24 cellular contexts compared by ENCODE assay signal in the genomic region with DNA sequence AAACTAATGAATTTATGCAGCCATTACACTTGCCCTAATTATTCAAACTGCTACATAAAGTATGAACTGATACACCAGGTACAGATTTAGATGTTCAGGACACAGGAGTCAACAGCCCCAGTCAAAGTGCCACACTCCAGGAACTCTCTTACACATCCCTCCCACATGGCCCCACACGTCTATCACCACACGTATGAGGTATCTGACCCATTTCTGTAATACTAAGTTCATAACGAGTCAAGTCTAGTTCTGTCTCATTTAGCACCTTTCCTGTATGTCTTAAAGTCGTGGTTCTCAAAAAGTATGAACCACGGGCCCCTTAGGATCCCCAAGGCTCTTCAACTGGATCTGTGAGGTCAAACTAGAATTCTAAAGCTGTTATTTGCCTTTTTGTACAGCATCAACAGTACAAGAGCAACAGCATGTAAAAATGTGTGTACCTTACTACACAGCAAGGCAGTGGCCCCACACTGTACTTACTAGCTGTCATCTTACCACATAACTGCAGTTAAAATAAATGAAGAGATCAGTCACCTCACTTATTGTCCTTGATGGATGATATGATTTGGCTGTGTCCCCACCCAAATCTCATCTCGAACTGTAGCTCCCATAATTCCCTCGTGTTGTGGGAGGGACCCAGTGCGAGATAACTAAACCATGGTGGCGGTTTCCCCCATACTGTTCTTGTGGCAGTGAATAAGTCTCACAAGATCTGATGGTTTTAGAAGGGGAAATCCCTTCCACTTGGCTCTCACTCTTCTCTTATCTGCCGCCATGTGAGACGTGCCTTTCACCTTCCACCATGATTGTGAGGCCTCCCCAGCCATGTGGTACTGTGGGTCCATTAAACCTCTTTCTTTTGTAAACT. TPM values are rescaled to one million over a fixed set of nuclear protein-coding genes. Genes with fewer than 3 reads are reported as not detected.
A peak's percentile ranks its signal among the peaks of the same experiment; 100 is the strongest.
DNase-seq lines count a peak whose midpoint lies in the region; ATAC-seq and TF ChIP-seq lines count a peak whose summit lies in the region.
"Had no signal": no experiment of that assay in that cellular context is flagged by ENCODE, and none has a peak within 500 bp of the region (broad histone marks: within the 10 kb centered on the region; RNA-seq: fewer than 3 reads in every experiment).

No MANE protein-coding gene starts in this region.

- TF ChIP-seq CTCF in natural killer cell (IDR thresholded peaks at IDR 0.05) = no peak

- H3K4me1 Mint-ChIP-seq in activated T-cell treated with anti-CD3 and anti-CD28 coated beads, Interleukin-2, amount 50 U/mL, for 24 hours (ENCODE audit: low read depth) = peaks cover 30% of the 10 kb centered on the region
- peaks cover 5 to 10% of the 10 kb centered on the region in 2 donors for H3K4me1 Mint-ChIP-seq in natural killer cell treated with Interleukin-12 subunit alpha and Interleukin-12 subunit beta and Interleukin-15 and Interleukin-18, amount 100 ng/mL, for 72 hours (ENCODE audit: low read depth in 2 of 2)
- peaks cover 7 to 10% of the 10 kb centered on the region in 2 donors for H3K4me1 Mint-ChIP-seq in natural killer cell
- peaks cover 33% of the 10 kb centered on the region for H3K4me1 Mint-ChIP-seq in activated T-cell treated with anti-CD3 and anti-CD28 coated beads, Interleukin-2, amount 50 U/mL, for 72 hours (ENCODE audit: low read depth)

- no peak for DNase-seq in activated T-cell treated with anti-CD3 and anti-CD28 coated beads, Interleukin-2, amount 50 U/mL, for 24 hours
- DNase-seq in activated T-cell treated with anti-CD3 and anti-CD28 coated beads, Interleukin-2, amount 50 U/mL, for 1 hour = no peak
- no peak for DNase-seq in natural killer cell treated with Interleukin-12 subunit alpha and Interleukin-12 subunit beta and Interleukin-15 and Interleukin-18, amount 100 ng/mL, for 72 hours (ENCODE audit: low spot score)
- no peak for DNase-seq in natural killer cell
- DNase-seq in activated T-cell treated with anti-CD3 and anti-CD28 coated beads, Interleukin-2, amount 50 U/mL, for 72 hours = peak; percentile 50 to 54
- peak; percentile 34 for DNase-seq in stimulated activated CD8-positive, alpha-beta memory T cell treated with anti-CD3 and anti-CD28 coated beads, Interleukin-4, amount 100 ng/mL, for 48 hours
- DNase-seq in activated CD8-positive, alpha-beta memory T cell treated with anti-CD3 and anti-CD28 coated beads, Interleukin-2, amount 50 U/mL, for 4 hours = no peak
- DNase-seq: ACHN; activated CD8-positive, alpha-beta memory T cell treated with anti-CD3 and anti-CD28 coated beads, Interleukin-2, amount 10 ng/mL, durations not matched to agents 7 days and 5 days; activated effector memory CD4-positive, alpha-beta T cell treated with Interleukin-2 at 50 U/mL for 16 hours; BE2C; COR-L47; effector CD4-positive, alpha-beta T cell; KG1; kidney; lower lobe of right lung; MM.1S; NCI-H345; small intestine had no signal

- ATAC-seq in natural killer cell treated with Interleukin-12 subunit alpha and Interleukin-12 subunit beta and Interleukin-15 and Interleukin-18, amount 100 ng/mL, for 72 hours = peak; percentile 45 to 66
- ATAC-seq in natural killer cell = no peak
- peak; percentile 95 to 98 for ATAC-seq in activated T-cell treated with anti-CD3 and anti-CD28 coated beads, Interleukin-2, amount 50 U/mL, for 72 hours (replicated peaks in 1 of 2)
- ATAC-seq in HG03457 (IDR thresholded peaks at IDR 0.05; ENCODE audit: unreplicated experiment) = no peak
- ATAC-seq: activated CD4-positive, CD25-positive, alpha-beta regulatory T cell treated with anti-CD3 and anti-CD28 coated beads, Interleukin-2, amount 50 U/mL, for 24 hours; activated CD8-positive, alpha-beta memory T cell treated with anti-CD3 and anti-CD28 coated beads, Interleukin-2, amount 10 ng/mL, durations not matched to agents 7 days and 5 days; GM23338; lower lobe of right lung had no signal

- H3K4me3 Mint-ChIP-seq in activated T-cell treated with anti-CD3 and anti-CD28 coated beads, Interleukin-2, amount 50 U/mL, for 24 hours = no peak overlapping the region
- no peak overlapping the region for H3K4me3 Mint-ChIP-seq in natural killer cell treated with Interleukin-12 subunit alpha and Interleukin-12 subunit beta and Interleukin-15 and Interleukin-18, amount 100 ng/mL, for 72 hours
- no peak overlapping the region for H3K4me3 Mint-ChIP-seq in natural killer cell
- peak overlapping the region in 1 of 2 donors; percentile 53 for H3K4me3 Mint-ChIP-seq in activated T-cell treated with anti-CD3 and anti-CD28 coated beads, Interleukin-2, amount 50 U/mL, for 72 hours
- H3K4me3 Mint-ChIP-seq: activated CD8-positive, alpha-beta memory T cell treated with anti-CD3 and anti-CD28 coated beads, Interleukin-2, amount 10 ng/mL, durations not matched to agents 7 days and 5 days; GM23338; nephron; type B pancreatic cell had no signal

- H3K9me3 Mint-ChIP-seq in activated T-cell treated with anti-CD3 and anti-CD28 coated beads, Interleukin-2, amount 50 U/mL, for 24 hours = peaks cover 10% of the 10 kb centered on the region
- peaks cover 8% of the 10 kb centered on the region for H3K9me3 Mint-ChIP-seq in natural killer cell treated with Interleukin-12 subunit alpha and Interleukin-12 subunit beta and Interleukin-15 and Interleukin-18, amount 100 ng/mL, for 72 hours
- peaks cover 0 to 2% of the 10 kb centered on the region in 2 donors for H3K9me3 Mint-ChIP-seq in natural killer cell
- H3K9me3 Mint-ChIP-seq in activated T-cell treated with anti-CD3 and anti-CD28 coated beads, Interleukin-2, amount 50 U/mL, for 72 hours = peaks cover 9 to 11% of the 10 kb centered on the region in 2 donors
- H3K9me3 Mint-ChIP-seq: GM23338, nephron had no signal

- intact Hi-C loops in natural killer cell (cut with micrococcal nuclease) = no loop called here

- H3K27ac Mint-ChIP-seq in activated T-cell treated with anti-CD3 and anti-CD28 coated beads, Interleukin-2, amount 50 U/mL, for 24 hours = peak overlapping the region; percentile 72
- no peak overlapping the region for H3K27ac Mint-ChIP-seq in natural killer cell treated with Interleukin-12 subunit alpha and Interleukin-12 subunit beta and Interleukin-15 and Interleukin-18, amount 100 ng/mL, for 72 hours
- no peak overlapping the region for H3K27ac Mint-ChIP-seq in natural killer cell
- H3K27ac Mint-ChIP-seq in activated T-cell treated with anti-CD3 and anti-CD28 coated beads, Interleukin-2, amount 50 U/mL, for 72 hours = peak overlapping the region; percentile 78
- H3K27ac Mint-ChIP-seq: activated CD8-positive, alpha-beta memory T cell treated with anti-CD3 and anti-CD28 coated beads, Interleukin-2, amount 10 ng/mL, durations not matched to agents 7 days and 5 days; GM23338; nephron; type B pancreatic cell had no signal

- H3K36me3 Mint-ChIP-seq in activated T-cell treated with anti-CD3 and anti-CD28 coated beads, Interleukin-2, amount 50 U/mL, for 24 hours (ENCODE audit: low read depth) = peaks cover 1% of the 10 kb centered on the region
- peaks cover 14% of the 10 kb centered on the region for H3K36me3 Mint-ChIP-seq in natural killer cell treated with Interleukin-12 subunit alpha and Interleukin-12 subunit beta and Interleukin-15 and Interleukin-18, amount 100 ng/mL, for 72 hours
- no peaks in the 10 kb centered on the region for H3K36me3 Mint-ChIP-seq in natural killer cell
- peaks cover 8 to 11% of the 10 kb centered on the region in 2 donors for H3K36me3 Mint-ChIP-seq in activated T-cell treated with anti-CD3 and anti-CD28 coated beads, Interleukin-2, amount 50 U/mL, for 72 hours (ENCODE audit: insufficient read depth in 2 of 2)

- H3K27me3 Mint-ChIP-seq in activated T-cell treated with anti-CD3 and anti-CD28 coated beads, Interleukin-2, amount 50 U/mL, for 24 hours = no peaks in the 10 kb centered on the region
- H3K27me3 Mint-ChIP-seq in natural killer cell treated with Interleukin-12 subunit alpha and Interleukin-12 subunit beta and Interleukin-15 and Interleukin-18, amount 100 ng/mL, for 72 hours = peaks cover 0 to 12% of the 10 kb centered on the region in 2 donors
- H3K27me3 Mint-ChIP-seq in natural killer cell (ENCODE audit: low read depth in 2 of 2) = peaks cover 5 to 7% of the 10 kb centered on the region in 2 donors
- no peaks in the 10 kb centered on the region for H3K27me3 Mint-ChIP-seq in activated T-cell treated with anti-CD3 and anti-CD28 coated beads, Interleukin-2, amount 50 U/mL, for 72 hours (ENCODE audit: low read depth)
- H3K27me3 Mint-ChIP-seq: activated CD8-positive, alpha-beta memory T cell treated with anti-CD3 and anti-CD28 coated beads, Interleukin-2, amount 10 ng/mL, durations not matched to agents 7 days and 5 days; type B pancreatic cell had no signal

RNA-seq across cellular contexts. Expression of gene SIPA1L2, which starts 42.6 kb away (rescaled TPM):
- total RNA-seq in natural killer cell treated with Interleukin-12 subunit alpha and Interleukin-12 subunit beta and Interleukin-15 and Interleukin-18, amount 100 ng/mL, for 72 hours = 1 to 10 TPM; 2.4 to 3.7 TPM
- 1 to 10 TPM; 1.5 to 2.3 (median 1.6) TPM for total RNA-seq in natural killer cell
- 1 to 10 TPM; 3.3 to 5.9 TPM for total RNA-seq in activated T-cell treated with anti-CD3 and anti-CD28 coated beads, Interleukin-2, amount 50 U/mL, for 72 hours

Comparison
In these comparisons a context has a peak if more than half of its experiments do, and no peak if none do; other contexts are left out.
1. DNase-seq: peak in activated T-cell treated with anti-CD3 and anti-CD28 coated beads, Interleukin-2, amount 50 U/mL, for 72 hours (2 of 2) and stimulated activated CD8-positive, alpha-beta memory T cell treated with anti-CD3 and anti-CD28 coated beads, Interleukin-4, amount 100 ng/mL, for 48 hours (single experiment); none in activated T-cell treated with anti-CD3 and anti-CD28 coated beads, Interleukin-2, amount 50 U/mL, for 24 hours (single experiment), activated T-cell treated with anti-CD3 and anti-CD28 coated beads, Interleukin-2, amount 50 U/mL, for 1 hour (single experiment), natural killer cell treated with Interleukin-12 subunit alpha and Interleukin-12 subunit beta and Interleukin-15 and Interleukin-18, amount 100 ng/mL, for 72 hours (single experiment), natural killer cell (single experiment) and activated CD8-positive, alpha-beta memory T cell treated with anti-CD3 and anti-CD28 coated beads, Interleukin-2, amount 50 U/mL, for 4 hours (single experiment).
2. ATAC-seq: peak in natural killer cell treated with Interleukin-12 subunit alpha and Interleukin-12 subunit beta and Interleukin-15 and Interleukin-18, amount 100 ng/mL, for 72 hours (2 of 2) and activated T-cell treated with anti-CD3 and anti-CD28 coated beads, Interleukin-2, amount 50 U/mL, for 72 hours (2 of 2); none in natural killer cell (0 of 3) and HG03457 (single experiment).
3. H3K27ac Mint-ChIP-seq: peak in activated T-cell treated with anti-CD3 and anti-CD28 coated beads, Interleukin-2, amount 50 U/mL, for 24 hours (single experiment) and activated T-cell treated with anti-CD3 and anti-CD28 coated beads, Interleukin-2, amount 50 U/mL, for 72 hours (single experiment); none in natural killer cell treated with Interleukin-12 subunit alpha and Interleukin-12 subunit beta and Interleukin-15 and Interleukin-18, amount 100 ng/mL, for 72 hours (0 of 2) and natural killer cell (0 of 2).